In the genomic region with DNA sequence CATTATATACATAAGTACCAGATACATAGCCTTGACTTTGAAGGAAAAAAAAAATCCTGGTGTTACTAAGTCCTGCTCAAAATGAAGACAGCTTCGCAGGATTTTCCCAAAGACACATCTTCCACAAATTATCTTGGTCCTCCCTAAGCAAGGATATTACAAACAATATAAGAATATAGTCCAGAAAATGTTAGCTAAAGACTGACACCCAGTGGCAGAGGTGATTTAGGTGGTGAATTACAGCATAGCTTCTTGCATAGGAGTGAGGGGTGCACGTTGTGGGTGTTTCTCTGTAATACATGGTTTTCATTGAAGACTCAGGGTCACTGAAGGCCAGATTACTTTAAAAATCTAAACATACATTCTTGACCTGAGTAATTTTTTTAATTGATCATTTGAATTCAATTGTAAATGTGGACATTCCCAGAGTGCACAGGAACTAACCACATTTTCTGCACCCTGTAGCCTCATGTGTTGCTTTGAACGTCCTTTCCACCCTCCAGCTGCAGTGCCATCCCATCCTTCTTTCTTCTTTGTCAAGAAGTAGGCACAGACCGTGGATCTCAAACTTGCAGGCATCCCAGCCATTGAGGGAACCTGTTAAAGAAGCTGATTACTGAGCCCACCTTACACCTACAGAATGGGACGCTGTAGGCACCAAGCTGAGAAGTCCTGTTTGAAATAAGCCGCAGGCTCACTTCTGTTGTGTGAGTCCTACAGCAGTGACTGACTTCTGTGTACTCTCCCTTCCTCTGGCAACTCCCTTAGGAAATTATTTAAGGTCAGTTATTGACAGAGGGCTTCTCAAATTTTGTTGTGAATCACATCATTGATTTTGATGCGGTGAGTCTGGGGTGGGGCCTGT, we compare ENCODE assay signal across 1 cellular context.
TF ChIP-seq lines count a peak whose summit lies in the region.

No MANE protein-coding gene starts in this region.

TF ChIP-seq in endothelial cell of umbilical vein, 7 proteins besides CTCF, POLR2A, EP300 and RAD21 (continued from another document):
- TF ChIP-seq GATA2 (IDR thresholded peaks at IDR 0.05; ENCODE audit: insufficient read depth, insufficient read length, low read depth, low read length) (no peak), POLR2AphosphoS5 (IDR thresholded peaks at IDR 0.05; ENCODE audit: insufficient read depth, low read depth, low read length) (no peak)
